In genomic region chr1:171833091-171833822, GRCh38 we compare ENCODE assay signal across 27 cellular contexts.
"Had no signal": no experiment of that assay in that cellular context is flagged by ENCODE, and none has a peak within 500 bp of the region (broad histone marks: within the 10 kb centered on the region; RNA-seq: fewer than 3 reads in every experiment).

No MANE protein-coding gene starts in this region.

- H3K36me3 Mint-ChIP-seq: activated naive CD8-positive, alpha-beta T cell treated with anti-CD3 and anti-CD28 coated beads for 36 hours; type B pancreatic cell had no signal

- H3K27me3 Mint-ChIP-seq: activated naive CD8-positive, alpha-beta T cell treated with anti-CD3 and anti-CD28 coated beads for 36 hours; central memory CD8-positive, alpha-beta T cell; naive B cell; stimulated activated naive CD8-positive, alpha-beta T cell treated with anti-CD3 and anti-CD28 coated beads, Interleukin-15, amount 100 ng/mL, for 72 hours had no signal

- H3K27ac Mint-ChIP-seq: activated naive CD8-positive, alpha-beta T cell treated with anti-CD3 and anti-CD28 coated beads for 36 hours; naive B cell; progenitor cell of endocrine pancreas; stimulated activated naive CD8-positive, alpha-beta T cell treated with anti-CD3 and anti-CD28 coated beads, Interleukin-15, amount 100 ng/mL, for 72 hours; type B pancreatic cell had no signal

- H3K4me3 Mint-ChIP-seq: activated naive CD8-positive, alpha-beta T cell treated with anti-CD3 and anti-CD28 coated beads for 36 hours; central memory CD8-positive, alpha-beta T cell; naive B cell; neural crest cell; stimulated activated naive CD8-positive, alpha-beta T cell treated with anti-CD3 and anti-CD28 coated beads, Interleukin-15, amount 100 ng/mL, for 72 hours; type B pancreatic cell had no signal

- DNase-seq: activated CD4-positive, alpha-beta T cell treated with anti-CD3 and anti-CD28 coated beads for 1 hour; activated CD4-positive, alpha-beta T cell treated with anti-CD3 and anti-CD28 coated beads, Interleukin-2, amount 50 U/mL, for 4 hours; activated gamma-delta T cell treated with Interleukin-2 at 50 U/mL for 16 hours; activated naive CD8-positive, alpha-beta T cell treated with anti-CD3 and anti-CD28 coated beads for 36 hours; amygdala; brain microvascular endothelial cell; colonic mucosa; heart left ventricle; kidney glomerular epithelial cell; left ventricle myocardium superior; mesenchymal stem cell; mucosa of descending colon; naive B cell; stimulated activated CD4-positive, alpha-beta T cell treated with anti-CD3 and anti-CD28 coated beads, Interleukin-15, amount 100 ng/mL, for 24 hours; stimulated activated CD4-positive, alpha-beta T cell treated with anti-CD3 and anti-CD28 coated beads, Interleukin-2, amount 100 ng/mL, for 48 hours; stimulated activated naive CD8-positive, alpha-beta T cell treated with anti-CD3 and anti-CD28 coated beads, Interleukin-15, amount 100 ng/mL, for 72 hours; T-helper 1 cell; T-helper 9 cell; WERI-Rb-1 had no signal

- H3K4me1 Mint-ChIP-seq: activated naive CD8-positive, alpha-beta T cell treated with anti-CD3 and anti-CD28 coated beads for 36 hours; central memory CD8-positive, alpha-beta T cell; naive B cell; stimulated activated naive CD8-positive, alpha-beta T cell treated with anti-CD3 and anti-CD28 coated beads, Interleukin-15, amount 100 ng/mL, for 72 hours had no signal

- H3K36me3 ChIP-seq: brain microvascular endothelial cell, colonic mucosa, gastroesophageal sphincter, heart left ventricle, WERI-Rb-1 had no signal

- FAIRE-seq: endometrium had no signal

- ATAC-seq: gastroesophageal sphincter; heart left ventricle; left ventricle myocardium superior; mucosa of descending colon; right cardiac atrium; stimulated activated naive CD8-positive, alpha-beta T cell treated with anti-CD3 and anti-CD28 coated beads, Interleukin-15, amount 100 ng/mL, for 72 hours had no signal

- H3K4me1 ChIP-seq: colonic mucosa, gastroesophageal sphincter, heart left ventricle had no signal

- H3K27me3 ChIP-seq: brain microvascular endothelial cell, colonic mucosa, gastroesophageal sphincter, heart left ventricle had no signal

- H3K4me3 ChIP-seq: colonic mucosa, gastroesophageal sphincter, heart left ventricle, mucosa of descending colon, skin epidermis had no signal

- H3K9me3 Mint-ChIP-seq: activated naive CD8-positive, alpha-beta T cell treated with anti-CD3 and anti-CD28 coated beads for 36 hours; central memory CD8-positive, alpha-beta T cell had no signal

- H3K9me3 ChIP-seq: colonic mucosa, gastroesophageal sphincter, heart left ventricle, mucosa of descending colon had no signal

- H3K27ac ChIP-seq: brain microvascular endothelial cell, colonic mucosa, gastroesophageal sphincter, heart left ventricle, skin epidermis, WERI-Rb-1 had no signal
